Comparison of ENCODE assay signal across 7 cellular contexts in the genomic region with DNA sequence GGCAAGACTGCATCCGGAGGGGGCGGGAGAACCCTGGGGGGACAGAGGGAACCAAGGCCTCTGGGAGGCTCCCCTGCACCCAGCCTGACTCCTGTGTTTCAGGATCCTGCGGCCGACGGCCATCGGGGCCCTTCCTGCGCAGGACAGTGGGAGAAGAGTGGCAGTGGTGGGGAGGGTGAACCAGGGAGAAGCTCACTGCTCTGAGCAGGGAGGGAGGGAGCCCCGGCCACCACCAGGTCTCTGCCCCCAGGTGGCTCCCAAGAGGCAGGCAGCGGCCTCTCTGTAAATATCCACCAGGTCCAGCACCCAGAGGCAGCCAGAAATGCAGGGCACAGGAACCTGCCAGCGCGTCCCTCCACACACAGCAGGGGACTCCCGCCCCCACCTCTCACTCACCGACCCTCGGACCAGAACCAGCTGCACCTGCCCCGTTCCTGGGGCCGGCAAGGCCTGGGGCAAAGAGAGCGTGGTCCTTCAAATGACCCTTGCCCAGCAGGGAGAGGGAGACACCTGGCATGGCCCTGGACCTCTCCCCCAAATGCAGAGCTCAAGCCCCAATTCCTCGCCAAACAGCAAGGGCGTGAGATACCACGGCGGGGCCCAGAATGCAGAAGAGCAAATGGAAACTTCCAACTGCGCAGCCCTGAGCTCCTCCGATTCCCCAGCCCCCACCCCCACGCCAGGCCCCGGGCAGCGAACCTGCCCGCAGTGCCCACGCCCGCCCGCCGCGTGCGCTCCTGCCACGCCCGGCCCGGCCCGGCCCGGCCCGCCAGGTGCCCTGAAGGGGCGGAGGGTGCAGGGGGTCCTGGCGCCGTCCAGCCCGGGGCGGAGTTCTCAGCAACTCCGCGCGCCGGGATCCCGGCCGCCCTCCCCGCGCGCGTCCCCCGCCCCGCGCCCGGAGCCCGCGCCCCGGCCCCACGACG. TPM values are rescaled to one million over a fixed set of nuclear protein-coding genes. Genes with fewer than 3 reads are reported as not detected.
A peak's percentile ranks its signal among the peaks of the same experiment; 100 is the strongest.
DNase-seq lines count a peak whose midpoint lies in the region; ATAC-seq and TF ChIP-seq lines count a peak whose summit lies in the region.

No MANE protein-coding gene starts in this region.

- no peaks in the 10 kb centered on the region for H3K9me3 Mint-ChIP-seq in naive thymus-derived CD8-positive, alpha-beta T cell

- no peaks in the 10 kb centered on the region for H3K9me3 ChIP-seq in uterus

- H3K27me3 ChIP-seq in dorsolateral prefrontal cortex = peaks cover 0 to 40% (median 9%) of the 10 kb centered on the region in 45 donors
- no peaks in the 10 kb centered on the region for H3K27me3 ChIP-seq in uterus

- POLR2A ChIA-PET in naive thymus-derived CD8-positive, alpha-beta T cell (lab: Charles Lee) = interaction anchor here (0.9 to 1.1 kb wide), 2 partner anchors 10 to 21 kb away, joined by 3 read pairs; no protein-coding TSS in a partner anchor

- intact Hi-C loops in dorsolateral prefrontal cortex (cut with DNase I) = loop anchor here in 1 of 2 donors (2.0 kb wide), 1 partner anchor 127 kb away; a partner anchor contains a TSS
- intact Hi-C loops in uterus (cut with DNase I; ENCODE audit: low total_unique reads) = no loop called here

- no peaks in the 10 kb centered on the region for H3K36me3 ChIP-seq in uterus

- peaks cover 33 to 68% (median 40%) of the 10 kb centered on the region in 5 donors for H3K27me3 Mint-ChIP-seq in naive thymus-derived CD8-positive, alpha-beta T cell

- H3K4me1 Mint-ChIP-seq in naive thymus-derived CD8-positive, alpha-beta T cell = peaks cover 6 to 15% (median 9%) of the 10 kb centered on the region in 4 donors

- H3K27ac ChIP-seq in dorsolateral prefrontal cortex = peak overlapping the region in 55 of 59 donors; percentile 26 to 89 (median 75)
- H3K27ac ChIP-seq in uterus = no peak overlapping the region

- H3K36me3 Mint-ChIP-seq in naive thymus-derived CD8-positive, alpha-beta T cell = peaks cover 0 to 6% (median 0%) of the 10 kb centered on the region in 3 donors

- TF ChIP-seq CTCF in HFF-Myc (IDR thresholded peaks at IDR 0.05; ENCODE audit: low read depth, low read length, missing control alignments) (peak; percentile 16), dorsolateral prefrontal cortex (IDR thresholded peaks at IDR 0.05 in 54 of 56, conservative IDR thresholded peaks at IDR 0.05 in 2 of 56; ENCODE audit: low read depth in 1 of 56, partially characterized antibody in 56 of 56) (peak in 7 of 56 donors; percentile 8 to 23 (median 17)), uterus (IDR thresholded peaks at IDR 0.05) (peak in 1 of 4 experiments; percentile 7)

- peak overlapping the region; percentile 67 to 85 (median 78) for H3K4me3 Mint-ChIP-seq in naive thymus-derived CD8-positive, alpha-beta T cell

- H3K4me3 ChIP-seq in HFF-Myc (replicated peaks; ENCODE audit: low read depth, low read length) (no peak overlapping the region), dorsolateral prefrontal cortex (peak overlapping the region in 58 of 59 donors; percentile 24 to 68 (median 57)), uterus (no peak overlapping the region)

- H3K4me1 ChIP-seq in uterus = peaks cover 0 to 6% of the 10 kb centered on the region in 2 donors

- H3K27ac Mint-ChIP-seq in naive thymus-derived CD8-positive, alpha-beta T cell = peak overlapping the region in 3 of 10 donors; percentile 25 to 60 (median 38)

- no peak for TF ChIP-seq POLR2A in uterus (IDR thresholded peaks at IDR 0.05)

- no peak for DNase-seq in HFF-Myc (ENCODE audit: extremely low read depth, low read depth)
- peak; percentile 35 to 47 for DNase-seq in activated CD4-positive, alpha-beta T cell treated with anti-CD3 and anti-CD28 coated beads for 4 hours
- peak in 5 of 10 donors; percentile 30 to 53 (median 44) for DNase-seq in dorsolateral prefrontal cortex
- peak in 6 of 10 donors; percentile 9 to 36 (median 34) for DNase-seq in naive thymus-derived CD8-positive, alpha-beta T cell
- no peak for DNase-seq in uterus
- no peak for DNase-seq in NCI-H510A (lab: John Stamatoyannopoulos, UW)

- peak; percentile 69 to 85 for ATAC-seq in naive thymus-derived CD8-positive, alpha-beta T cell
- no peak for ATAC-seq in HG02973 (IDR thresholded peaks at IDR 0.05; ENCODE audit: unreplicated experiment)

RNA-seq across cellular contexts. Expression of a gene that starts 0.8 kb away (rescaled TPM):
- total RNA-seq in dorsolateral prefrontal cortex = 10 to 100 TPM; 16.3 to 54.4 (median 39.2) TPM
- total RNA-seq in naive thymus-derived CD8-positive, alpha-beta T cell = under 1 TPM; 0.23 to 0.47 TPM
- 1 to 10 TPM in 1 of 3 donors, under 1 TPM in 2; 0.30 to 6.1 (median 0.42) TPM for polyA plus RNA-seq in naive thymus-derived CD8-positive, alpha-beta T cell
- 1 to 10 TPM in 2 of 4 donors, under 1 TPM in 1, not detected in 1; under 0.01 to 3.5 (median 2.8) TPM for total RNA-seq in uterus

Comparison
In these comparisons a context has a peak if more than half of its experiments do, and no peak if none do; other contexts are left out.
1. DNase-seq: peak in activated CD4-positive, alpha-beta T cell treated with anti-CD3 and anti-CD28 coated beads for 4 hours (2 of 2) and naive thymus-derived CD8-positive, alpha-beta T cell (6 of 10); none in HFF-Myc (single experiment), uterus (0 of 2) and NCI-H510A (single experiment).
2. H3K4me3 ChIP-seq: peak in dorsolateral prefrontal cortex (58 of 59); none in HFF-Myc (single experiment) and uterus (0 of 2).
3. H3K27ac ChIP-seq: peak in dorsolateral prefrontal cortex (55 of 59); none in uterus (0 of 2).